12 cellular contexts compared by ENCODE assay signal in the genomic region with DNA sequence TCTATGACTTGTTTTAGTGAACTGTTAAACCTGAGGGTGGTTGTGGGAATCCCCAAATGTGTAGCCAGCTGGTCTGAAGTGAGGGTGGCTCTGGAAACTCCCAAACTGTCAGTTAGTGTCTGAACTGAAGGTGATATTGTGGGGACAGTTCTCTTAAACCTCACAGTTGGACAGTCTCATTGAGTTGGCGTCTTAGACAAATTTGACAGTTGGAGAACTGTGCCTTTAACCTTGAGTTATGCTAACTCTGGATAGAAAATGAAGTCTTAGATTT. TPM values are rescaled to one million over a fixed set of nuclear protein-coding genes. Genes with fewer than 3 reads are reported as not detected.
DNase-seq lines count a peak whose midpoint lies in the region; ATAC-seq, FAIRE-seq and TF ChIP-seq lines count a peak whose summit lies in the region.
"Had no signal": no experiment of that assay in that cellular context is flagged by ENCODE, and none has a peak within 500 bp of the region (broad histone marks: within the 10 kb centered on the region; RNA-seq: fewer than 3 reads in every experiment).

No MANE protein-coding gene starts in this region.

- DNase-seq in GM10248 (ENCODE audit: extremely low spot score), result peak; percentile 42
- no peak for DNase-seq in H54 (ENCODE audit: insufficient read length, low spot score)
- DNase-seq in MG63, result no peak
- no peak for DNase-seq in T-helper 17 cell
- no peak for DNase-seq in glomerular visceral epithelial cell (ENCODE audit: extremely low spot score)
- DNase-seq: mucosa of descending colon, NCI-H446 treated with DMSO at 0.1 percent for 48 hours, small intestine had no signal

- H3K27ac Mint-ChIP-seq in T-helper 17 cell, result no peak overlapping the region

- TF ChIP-seq CTCF in GM10248 (IDR thresholded peaks at IDR 0.05; ENCODE audit: control extremely low read depth, extremely low read depth, low read depth, missing control alignments), result no peak

- H3K4me3 Mint-ChIP-seq in T-helper 17 cell, result no peak overlapping the region
- H3K4me3 Mint-ChIP-seq: stimulated activated naive CD8-positive, alpha-beta T cell treated with anti-CD3 and anti-CD28 coated beads, Interleukin-15, Interleukin-2, amounts not matched to agents 100 ng/mL and 50 ng/mL, for 24 hours had no signal

- POLR2A ChIA-PET in GM10248 (lab: Yijun Ruan, JAX), result no interaction called here

- H3K4me3 ChIP-seq in MG63, result no peak overlapping the region
- H3K4me3 ChIP-seq: mucosa of descending colon had no signal

- no peaks in the 10 kb centered on the region for H3K36me3 ChIP-seq in MG63

- ATAC-seq in GM19372 (IDR thresholded peaks at IDR 0.05; ENCODE audit: low read depth, unreplicated experiment), result peak; percentile 89
- peak; percentile 97 for ATAC-seq in HG02870 (IDR thresholded peaks at IDR 0.05; ENCODE audit: unreplicated experiment)
- peak; percentile 94 for ATAC-seq in HG03575 (IDR thresholded peaks at IDR 0.05; ENCODE audit: extremely low read depth, insufficient number of reproducible peaks, low FRiP score, unreplicated experiment)
- no peak for ATAC-seq in T-helper 17 cell
- ATAC-seq: mucosa of descending colon had no signal

- H3K36me3 Mint-ChIP-seq in T-helper 17 cell (ENCODE audit: low read depth), result no peaks in the 10 kb centered on the region

- CTCF ChIA-PET in GM10248 (lab: Yijun Ruan, JAX), result interaction anchor here (1.0 to 4.4 kb wide), 7 partner anchors 9 to 994 kb away, joined by 3 to 18 read pairs (median 5); a partner anchor contains a TSS

- no peaks in the 10 kb centered on the region for H3K27me3 ChIP-seq in MG63

- no peak for FAIRE-seq in H54 (lab: Jason Lieb, UNC)
- FAIRE-seq: small intestine had no signal

- H3K4me1 Mint-ChIP-seq in T-helper 17 cell, result no peaks in the 10 kb centered on the region

- peaks cover 14% of the 10 kb centered on the region for H3K27me3 Mint-ChIP-seq in T-helper 17 cell

- H3K9me3 ChIP-seq in MG63, result no peaks in the 10 kb centered on the region
- no peaks in the 10 kb centered on the region for H3K9me3 ChIP-seq in T-helper 17 cell (ENCODE audit: control insufficient read depth, low read length, poor library complexity, severe bottlenecking)
- H3K9me3 ChIP-seq: mucosa of descending colon had no signal

- no peak for TF ChIP-seq POLR2A in H54 (IDR thresholded peaks at IDR 0.05; ENCODE audit: low read depth, low read length)

RNA-seq across cellular contexts. Expression of a gene that starts 20.7 kb away (rescaled TPM):
- 0.63 and 1.8 TPM in 2 replicates for total RNA-seq in MG63 (2014; rRNA removed; shearing (Covaris generic); ENCODE audit: low replicate concordance)
- 1 to 10 TPM; 6.6 to 9.3 TPM for total RNA-seq in T-helper 17 cell
